In genomic region chr20:43959079-43959919, GRCh38 we compare ENCODE assay signal across 8 cellular contexts. TPM values are rescaled to one million over a fixed set of nuclear protein-coding genes. Genes with fewer than 3 reads are reported as not detected.
DNase-seq lines count a peak whose midpoint lies in the region; ATAC-seq and TF ChIP-seq lines count a peak whose summit lies in the region.

No MANE protein-coding gene starts in this region.

- peaks cover 53 to 89% (median 71%) of the 10 kb centered on the region in 4 donors for H3K4me1 Mint-ChIP-seq in CD4-positive, alpha-beta memory T cell
- H3K4me1 Mint-ChIP-seq in T-helper 17 cell (peaks cover 62% of the 10 kb centered on the region), immature natural killer cell (peaks cover 72 to 74% of the 10 kb centered on the region in 2 donors)

- no peak for TF ChIP-seq CTCF in IMR-90 (conservative IDR thresholded peaks at IDR 0.05; ENCODE audit: low read depth, low read length)

- H3K27me3 Mint-ChIP-seq in CD4-positive, alpha-beta memory T cell = peaks cover 2 to 13% of the 10 kb centered on the region in 2 donors
- H3K27me3 Mint-ChIP-seq in T-helper 17 cell (peaks cover 10% of the 10 kb centered on the region), immature natural killer cell (ENCODE audit: low read depth in 3 of 3) (peaks cover 18 to 34% (median 26%) of the 10 kb centered on the region in 3 donors)

- POLR2A ChIA-PET in CD4-positive, alpha-beta memory T cell (lab: Charles Lee; ENCODE audit: partially characterized antibody) = interaction anchor here (0.8 to 3.1 kb wide), 4 partner anchors 9 to 502 kb away, joined by 3 to 22 read pairs (median 12); partner anchors contain the start of gene SRSF6
- POLR2A ChIA-PET in IMR-90 (lab: Charles Lee; ENCODE audit: unreplicated experiment) = no interaction called here

- in situ Hi-C loops in IMR-90 (cut with MboI; ENCODE audit: low sequenced_read_pairs) = no loop called here

- H4K8ac ChIP-seq in IMR-90 (ENCODE audit: low read depth in 2 of 2, low read length in 2 of 2) = peak overlapping the region; percentile 40 to 76; a peak in 2 of 4 replicates

- peaks cover 65 to 92% of the 10 kb centered on the region in 2 experiments for H3K79me1 ChIP-seq in IMR-90 (ENCODE audit: low read depth in 1 of 2, low read length in 2 of 2)

- H2AK9ac ChIP-seq in IMR-90 (replicated peaks; ENCODE audit: low read depth, low read length, poor library complexity) = no peak overlapping the region

- no peaks in the 10 kb centered on the region for H3K36me3 ChIP-seq in CD4-positive, alpha-beta memory T cell (ENCODE audit: insufficient read depth, low read length)
- H3K36me3 ChIP-seq in IMR-90 (ENCODE audit: control insufficient read depth, insufficient read depth, low read length) = no peaks in the 10 kb centered on the region

- H2AK5ac ChIP-seq in IMR-90 (ENCODE audit: low read depth, low read length) = peak overlapping the region; percentile 76

- peak overlapping the region; percentile 4 to 90 (median 85) for H3K27ac Mint-ChIP-seq in CD4-positive, alpha-beta memory T cell
- H3K27ac Mint-ChIP-seq in T-helper 17 cell (peak overlapping the region; percentile 93), immature natural killer cell (peak overlapping the region; percentile 9 to 93 (median 84))

- no peak overlapping the region; the same call in 1 of the 2 replicates for H3K18ac ChIP-seq in IMR-90 (ENCODE audit: low read depth, low read length)

- H4K20me1 ChIP-seq in IMR-90 (ENCODE audit: insufficient read depth, low read length) = peaks cover 19% of the 10 kb centered on the region; the same call in 1 of the 2 replicates

- peak overlapping the region; percentile 13 for H3K4me2 ChIP-seq in IMR-90 (ENCODE audit: low read depth, low read length)

- H3K9ac ChIP-seq in IMR-90 (ENCODE audit: low read depth, low read length) = no peak overlapping the region; the same call in 1 of the 2 replicates

- H3K27ac ChIP-seq in CD4-positive, alpha-beta memory T cell (ENCODE audit: low read depth, low read length) = no peak overlapping the region
- H3K27ac ChIP-seq in IMR-90 (ENCODE audit: insufficient read depth, low read length) = no peak overlapping the region

- no peak overlapping the region for H2BK20ac ChIP-seq in IMR-90 (ENCODE audit: low read depth, low read length)

- TF ChIP-seq POLR2A in IMR-90 (IDR thresholded peaks at IDR 0.05; ENCODE audit: low read depth, low read length) = no peak

- TF ChIP-seq RAD21 in IMR-90 (IDR thresholded peaks at IDR 0.05; ENCODE audit: low read length) = no peak

- peak overlapping the region; percentile 35; the same call in 1 of the 2 replicates for H2BK120ac ChIP-seq in IMR-90 (ENCODE audit: low read depth, low read length)

- WGBS in IMR-90 (ENCODE audit: extremely low coverage in 2 of 2, insufficient read length in 1 of 2), 2 experiments = no CpG with 5 or more reads among the region's 19 CpGs

- H4K91ac ChIP-seq in IMR-90 (ENCODE audit: insufficient read depth, low read depth, low read length) = peak overlapping the region; percentile 44

- no peak overlapping the region for H4K5ac ChIP-seq in IMR-90 (ENCODE audit: low read depth, low read length)

- H3K9me3 Mint-ChIP-seq in CD4-positive, alpha-beta memory T cell = peaks cover 0 to 8% (median under 1%) of the 10 kb centered on the region in 8 donors
- no peaks in the 10 kb centered on the region for H3K9me3 Mint-ChIP-seq in immature natural killer cell

- ATAC-seq in IMR-90 (ENCODE audit: low read depth) = no peak
- peak; percentile 80 for ATAC-seq in T-helper 17 cell
- ATAC-seq in GM19328 (IDR thresholded peaks at IDR 0.05; ENCODE audit: unreplicated experiment) = no peak
- ATAC-seq in GM21528 (IDR thresholded peaks at IDR 0.05; ENCODE audit: low FRiP score, unreplicated experiment) = no peak

- intact Hi-C loops in CD4-positive, alpha-beta memory T cell (cut with micrococcal nuclease) = loop anchor here (5.0 to 10.0 kb wide), 2 partner anchors 56 to 108 kb away; no protein-coding TSS in a partner anchor
- intact Hi-C loops in IMR-90 (cut with micrococcal nuclease) = no loop called here

- peak overlapping the region; percentile 31; the same call in 1 of the 2 replicates for H3K23ac ChIP-seq in IMR-90 (ENCODE audit: low read depth, low read length)

- peak overlapping the region; percentile 46 for H2AFZ ChIP-seq in IMR-90 (replicated peaks; ENCODE audit: low read length, poor library complexity)

- no peaks in the 10 kb centered on the region for H3K9me3 ChIP-seq in CD4-positive, alpha-beta memory T cell (ENCODE audit: control insufficient read depth in 1 of 2, low read length in 2 of 2)
- H3K9me3 ChIP-seq in IMR-90 (ENCODE audit: control insufficient read depth, insufficient read depth, low read length) (no peaks in the 10 kb centered on the region), T-helper 17 cell (ENCODE audit: control insufficient read depth, low read length, poor library complexity, severe bottlenecking) (no peaks in the 10 kb centered on the region)

- H2BK15ac ChIP-seq in IMR-90 (ENCODE audit: low read depth, low read length) = peak overlapping the region; percentile 52; the same call in 2 of the 3 replicates

- no peak overlapping the region for H2BK5ac ChIP-seq in IMR-90 (ENCODE audit: low read depth, low read length, poor library complexity, severe bottlenecking)

- H3K4me3 ChIP-seq in CD4-positive, alpha-beta memory T cell (ENCODE audit: low read length in 2 of 2) = peak overlapping the region in 1 of 2 donors; percentile 20
- H3K4me3 ChIP-seq in IMR-90 (ENCODE audit: insufficient read depth, low read depth, low read length) = no peak overlapping the region

- no peaks in the 10 kb centered on the region for H3K36me3 Mint-ChIP-seq in CD4-positive, alpha-beta memory T cell
- peaks cover 2% of the 10 kb centered on the region for H3K36me3 Mint-ChIP-seq in T-helper 17 cell (ENCODE audit: low read depth)
- peaks cover 0 to 7% (median 0%) of the 10 kb centered on the region in 3 donors for H3K36me3 Mint-ChIP-seq in immature natural killer cell

- peak overlapping the region; percentile 35 for H3K4ac ChIP-seq in IMR-90 (ENCODE audit: low read depth, low read length)

- peak overlapping the region; percentile 78 for H3K14ac ChIP-seq in IMR-90 (replicated peaks; ENCODE audit: low read depth, low read length)

- peak overlapping the region; percentile 17; the same call in 1 of the 2 replicates for H3K56ac ChIP-seq in IMR-90 (ENCODE audit: extremely low read depth, insufficient read depth, low read length)

- peaks cover 61% of the 10 kb centered on the region for H3K9me1 ChIP-seq in IMR-90 (ENCODE audit: insufficient read depth, low read length)

- dilution Hi-C loops in IMR-90 (cut with HindIII; ENCODE audit: low sequenced_read_pairs, unreplicated experiment) = no loop called here

- CTCF ChIA-PET in CD4-positive, alpha-beta memory T cell (lab: Charles Lee; ENCODE audit: partially characterized antibody) = interaction anchor here (2.8 kb wide), 1 partner anchor 33 kb away, joined by 10 read pairs; no protein-coding TSS in a partner anchor
- CTCF ChIA-PET in IMR-90 (lab: Yijun Ruan, JAX) = interaction anchor here (0.6 kb wide), 1 partner anchor 274 kb away, joined by 4 read pairs; no protein-coding TSS in a partner anchor

- peak; percentile 62 to 71 (median 65) for DNase-seq in CD4-positive, alpha-beta memory T cell
- DNase-seq in IMR-90 (no peak), T-helper 17 cell (peak in 2 of 3 donors; percentile 27 to 32), immature natural killer cell (peak; percentile 73 to 82 (median 78)), GDM1 (lab: John Stamatoyannopoulos, UW) (no peak), NCI-H2107 treated with DMSO at 0.1 percent for 48 hours (lab: John Stamatoyannopoulos, UW; ENCODE audit: unreplicated experiment) (no peak)

- H3K4me1 ChIP-seq in CD4-positive, alpha-beta memory T cell (ENCODE audit: insufficient read depth, low read length) = peaks cover 83% of the 10 kb centered on the region
- H3K4me1 ChIP-seq in IMR-90 (ENCODE audit: control insufficient read depth, insufficient read depth, low read length) = peaks cover 36% of the 10 kb centered on the region

- peak overlapping the region; percentile 32 to 84 (median 64) for H3K4me3 Mint-ChIP-seq in CD4-positive, alpha-beta memory T cell
- H3K4me3 Mint-ChIP-seq in T-helper 17 cell = peak overlapping the region; percentile 87
- peak overlapping the region; percentile 62 to 81 (median 76) for H3K4me3 Mint-ChIP-seq in immature natural killer cell

- no peaks in the 10 kb centered on the region for H3K27me3 ChIP-seq in CD4-positive, alpha-beta memory T cell (ENCODE audit: insufficient read depth, low read length)
- H3K27me3 ChIP-seq in IMR-90 (ENCODE audit: control insufficient read depth, insufficient read depth, low read length) = no peaks in the 10 kb centered on the region

- BruUV-seq in IMR-90 (replicated peaks; lab: Mats Ljungman, UMichigan) = no TSS peak

TF ChIP-seq in IMR-90, 13 proteins besides CTCF, POLR2A, EP300 and RAD21:
- TF ChIP-seq CHD1 (IDR thresholded peaks at IDR 0.05; ENCODE audit: low read depth, low read length) (no peak), USF2 (IDR thresholded peaks at IDR 0.05; ENCODE audit: low read depth, low read length) (no peak), MAZ (IDR thresholded peaks at IDR 0.05; ENCODE audit: borderline replicate concordance, low read depth, low read length) (no peak), FOS (IDR thresholded peaks at IDR 0.05; ENCODE audit: low read depth, low read length) (no peak), SMC3 (IDR thresholded peaks at IDR 0.05; ENCODE audit: low read depth, low read length) (no peak)

RNA-seq across cellular contexts. Expression of gene TOX2, which starts 44.6 kb away (rescaled TPM):
- total RNA-seq in CD4-positive, alpha-beta memory T cell = under 1 TPM; 0.33 to 0.64 TPM
- 1 to 10 TPM in 1 of 2 donors, under 1 TPM in 1; 0.22 to 1.1 TPM for polyA plus RNA-seq in CD4-positive, alpha-beta memory T cell
- total RNA-seq in IMR-90 (2012; rRNA removed) = 1.1 and 1.3 TPM in 2 replicates
- polyA plus RNA-seq in IMR-90 (2012; rRNA removed) = 17.2 and 17.5 TPM in 2 replicates
- polyA plus RNA-seq in IMR-90 (2012; cell fraction: cytosol; rRNA removed) = 14.6 and 25.9 TPM in 2 replicates
- 17.1 and 23.2 TPM in 2 replicates for polyA plus RNA-seq in IMR-90 (2012; cell fraction: nucleus; rRNA removed; ENCODE audit: low replicate concordance)
- 1 to 10 TPM; 1.7 to 2.2 TPM for total RNA-seq in T-helper 17 cell
- 1 to 10 TPM; 2.4 to 5.0 (median 2.9) TPM for polyA plus RNA-seq in immature natural killer cell

Comparison
In these comparisons a context has a peak if more than half of its experiments do, and no peak if none do; other contexts are left out.
1. DNase-seq: peak in CD4-positive, alpha-beta memory T cell (5 of 5), T-helper 17 cell (2 of 3) and immature natural killer cell (3 of 3); none in IMR-90 (single experiment), GDM1 (single experiment) and NCI-H2107 treated with DMSO at 0.1 percent for 48 hours (single experiment).
2. Peak in every context shown above with its lines, with median percentiles within 50 percentile points of each other: H3K27ac Mint-ChIP-seq and H3K4me3 Mint-ChIP-seq.